27 cellular contexts compared by ENCODE assay signal in the genomic region with DNA sequence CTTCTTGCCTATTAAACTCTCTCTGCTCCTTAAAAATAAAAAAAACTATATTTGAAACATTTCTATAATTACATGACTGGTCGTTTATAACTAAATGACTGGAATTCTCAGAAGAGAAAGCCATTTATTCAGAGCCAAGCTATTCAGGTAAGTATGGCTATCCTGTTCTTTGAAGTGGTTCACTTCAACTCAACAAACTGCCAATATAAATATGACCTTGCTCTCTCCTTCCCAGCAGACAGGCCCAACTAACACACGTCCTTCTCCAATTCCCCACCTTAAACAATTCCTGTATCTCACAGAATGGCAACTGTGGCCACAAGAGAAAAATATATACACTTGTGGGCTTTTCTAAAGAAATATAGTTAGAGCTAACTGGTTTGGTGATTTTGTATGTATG.
"Had no signal": no experiment of that assay in that cellular context is flagged by ENCODE, and none has a peak within 500 bp of the region (broad histone marks: within the 10 kb centered on the region; RNA-seq: fewer than 3 reads in every experiment).

No MANE protein-coding gene starts in this region.

- H3K9me3 ChIP-seq: breast epithelium, esophagus muscularis mucosa, heart left ventricle, spleen, testis, vagina had no signal

- H3K36me3 ChIP-seq: breast epithelium, esophagus muscularis mucosa, vagina had no signal

- H3K4me1 Mint-ChIP-seq: central memory CD8-positive, alpha-beta T cell; immature natural killer cell; natural killer cell had no signal

- H3K4me1 ChIP-seq: breast epithelium, spleen, testis had no signal

- H3K27ac ChIP-seq: breast epithelium, foreskin keratinocyte, heart left ventricle, spleen, testis, vagina, VCaP had no signal

- H3K4me3 Mint-ChIP-seq: central memory CD8-positive, alpha-beta T cell; dendritic cell treated with granulocyte-macrophage colony-stimulating factor and Interleukin-4, amounts not matched to agents 40 ng/mL and 50 ng/mL, for 4 days; immature natural killer cell; natural killer cell had no signal

- H3K4me3 ChIP-seq: breast epithelium, esophagus muscularis mucosa, heart left ventricle, spleen, testis, vagina had no signal

- ATAC-seq: foreskin keratinocyte, heart left ventricle, left colon, natural killer cell, right cardiac atrium had no signal

- H3K9me3 Mint-ChIP-seq: central memory CD8-positive, alpha-beta T cell; dendritic cell treated with granulocyte-macrophage colony-stimulating factor and Interleukin-4, amounts not matched to agents 40 ng/mL and 50 ng/mL, for 4 days; immature natural killer cell; natural killer cell had no signal

- H3K27ac Mint-ChIP-seq: dendritic cell treated with granulocyte-macrophage colony-stimulating factor and Interleukin-4, amounts not matched to agents 40 ng/mL and 50 ng/mL, for 4 days; immature natural killer cell; natural killer cell had no signal

- H3K36me3 Mint-ChIP-seq: natural killer cell had no signal

- H3K27me3 ChIP-seq: breast epithelium, esophagus muscularis mucosa, foreskin keratinocyte, heart left ventricle, spleen, testis, vagina had no signal

- DNase-seq: activated CD4-positive, alpha-beta T cell treated with anti-CD3 and anti-CD28 coated beads for 48 hours; activated CD4-positive, alpha-beta T cell treated with anti-CD3 and anti-CD28 coated beads, Interleukin-2, amount 50 U/mL, for 48 hours; activated CD8-positive, alpha-beta memory T cell treated with anti-CD3 and anti-CD28 coated beads for 24 hours; activated gamma-delta T cell treated with Interleukin-2 at 50 U/mL for 16 hours; activated naive CD4-positive, alpha-beta T cell treated with anti-CD3 and anti-CD28 coated beads, Interleukin-2, amount 50 U/mL, for 16 hours; activated T-cell treated with anti-CD3 and anti-CD28 coated beads, Interleukin-2, amount 50 U/mL, for 1 hour; amniotic stem cell; foreskin keratinocyte; heart left ventricle; hypothalamus; immature natural killer cell; kidney; left colon; mesenchymal stem cell; natural killer cell; right cardiac atrium; spleen; stimulated activated naive CD4-positive, alpha-beta T cell treated with Interleukin-2 at 50 U/mL for 16 hours; T-helper 1 cell; testis; trophoblast cell had no signal

- H3K27me3 Mint-ChIP-seq: central memory CD8-positive, alpha-beta T cell; dendritic cell treated with granulocyte-macrophage colony-stimulating factor and Interleukin-4, amounts not matched to agents 40 ng/mL and 50 ng/mL, for 4 days had no signal
